Comparison of ENCODE assay signal across 9 cellular contexts in genomic region chr20:5080384-5080877, GRCh38. TPM values are rescaled to one million over a fixed set of nuclear protein-coding genes. Genes with fewer than 3 reads are reported as not detected.
DNase-seq lines count a peak whose midpoint lies in the region; ATAC-seq and TF ChIP-seq lines count a peak whose summit lies in the region.
"Had no signal": no experiment of that assay in that cellular context is flagged by ENCODE, and none has a peak within 500 bp of the region (broad histone marks: within the 10 kb centered on the region; RNA-seq: fewer than 3 reads in every experiment).

No MANE protein-coding gene starts in this region.

- peaks cover 6% of the 10 kb centered on the region for H3K36me3 Mint-ChIP-seq in stimulated activated effector memory CD8-positive, alpha-beta T cell treated with anti-CD3 and anti-CD28 coated beads, Interleukin-12 subunit alpha, Interleukin-12 subunit beta, amount 100 ng/mL, for 72 hours

- no peaks in the 10 kb centered on the region for H3K9me3 Mint-ChIP-seq in stimulated activated effector memory CD8-positive, alpha-beta T cell treated with anti-CD3 and anti-CD28 coated beads, Interleukin-12 subunit alpha, Interleukin-12 subunit beta, amount 100 ng/mL, for 72 hours
- H3K9me3 Mint-ChIP-seq: neural crest cell had no signal

- H3K27ac ChIP-seq in RWPE1, result peak overlapping the region; percentile 38

- peak; percentile 44 for ATAC-seq in stimulated activated effector memory CD8-positive, alpha-beta T cell treated with anti-CD3 and anti-CD28 coated beads, Interleukin-12 subunit alpha, Interleukin-12 subunit beta, amount 100 ng/mL, for 72 hours
- no peak for ATAC-seq in GM18511 (IDR thresholded peaks at IDR 0.05; ENCODE audit: unreplicated experiment)

- POLR2A ChIA-PET in RWPE1 (lab: Yijun Ruan, JAX; ENCODE audit: low non-redundant PET), result no interaction called here

- H3K4me3 ChIP-seq in fibroblast of villous mesenchyme (ENCODE audit: low read depth, low read length), result no peak overlapping the region

- DNase-seq in stimulated activated CD4-positive, alpha-beta T cell treated with anti-CD3 and anti-CD28 coated beads, Interleukin-1b, Interleukin-23, amount 100 ng/mL, for 48 hours, result peak; percentile 47
- DNase-seq in stimulated activated CD4-positive, alpha-beta T cell treated with anti-CD3 and anti-CD28 coated beads, Interleukin-2, amount 100 ng/mL, for 24 hours, result no peak
- DNase-seq in RWPE1 (ENCODE audit: low spot score) (no peak), fibroblast of villous mesenchyme (ENCODE audit: low read depth) (peak; percentile 83), GM19238 (ENCODE audit: insufficient read length, low spot score) (no peak), NCI-H1048 (lab: John Stamatoyannopoulos, UW) (no peak)
- no peak for DNase-seq in stimulated activated effector memory CD8-positive, alpha-beta T cell treated with anti-CD3 and anti-CD28 coated beads, Interleukin-12 subunit alpha, Interleukin-12 subunit beta, amount 100 ng/mL, for 72 hours (ENCODE audit: low spot score in 2 of 2)

- TF ChIP-seq CTCF in RWPE1 (conservative IDR thresholded peaks at IDR 0.05; ENCODE audit: low read depth) (no peak), fibroblast of villous mesenchyme (IDR thresholded peaks at IDR 0.05; ENCODE audit: insufficient read depth, low read depth, low read length) (no peak)

- no peak overlapping the region for H3K4me3 Mint-ChIP-seq in stimulated activated effector memory CD8-positive, alpha-beta T cell treated with anti-CD3 and anti-CD28 coated beads, Interleukin-12 subunit alpha, Interleukin-12 subunit beta, amount 100 ng/mL, for 72 hours
- H3K4me3 Mint-ChIP-seq: neural crest cell had no signal

- peak overlapping the region; percentile 77 for H3K27ac Mint-ChIP-seq in stimulated activated effector memory CD8-positive, alpha-beta T cell treated with anti-CD3 and anti-CD28 coated beads, Interleukin-12 subunit alpha, Interleukin-12 subunit beta, amount 100 ng/mL, for 72 hours

- H3K4me1 Mint-ChIP-seq in stimulated activated effector memory CD8-positive, alpha-beta T cell treated with anti-CD3 and anti-CD28 coated beads, Interleukin-12 subunit alpha, Interleukin-12 subunit beta, amount 100 ng/mL, for 72 hours, result peaks cover 37% of the 10 kb centered on the region

- CTCF ChIA-PET in RWPE1 (lab: Yijun Ruan, JAX), result interaction anchor here (1.0 kb wide), 1 partner anchor 124 kb away, joined by 3 read pairs; no protein-coding TSS in a partner anchor

RNA-seq across cellular contexts. Expression of gene TMEM230, which starts 32.4 kb away (rescaled TPM):
- 110 and 153 TPM in 2 replicates for total RNA-seq in fibroblast of villous mesenchyme

RNA-seq across cellular contexts. Expression of gene PCNA, which starts 39.3 kb away (rescaled TPM):
- 79.6 and 121 TPM in 2 replicates for total RNA-seq in fibroblast of villous mesenchyme

RNA-seq across cellular contexts. Expression of gene CDS2, which starts 46.4 kb away (rescaled TPM):
- total RNA-seq in fibroblast of villous mesenchyme, result 20.9 and 32.4 TPM in 2 replicates

Comparison
In these comparisons a context has a peak if more than half of its experiments do, and no peak if none do; other contexts are left out.
1. DNase-seq: peak in stimulated activated CD4-positive, alpha-beta T cell treated with anti-CD3 and anti-CD28 coated beads, Interleukin-1b, Interleukin-23, amount 100 ng/mL, for 48 hours (single experiment) and fibroblast of villous mesenchyme (single experiment); none in stimulated activated CD4-positive, alpha-beta T cell treated with anti-CD3 and anti-CD28 coated beads, Interleukin-2, amount 100 ng/mL, for 24 hours (0 of 2), RWPE1 (single experiment), stimulated activated effector memory CD8-positive, alpha-beta T cell treated with anti-CD3 and anti-CD28 coated beads, Interleukin-12 subunit alpha, Interleukin-12 subunit beta, amount 100 ng/mL, for 72 hours (0 of 2), GM19238 (single experiment) and NCI-H1048 (single experiment).